8 cellular contexts compared by ENCODE assay signal in the genomic region with DNA sequence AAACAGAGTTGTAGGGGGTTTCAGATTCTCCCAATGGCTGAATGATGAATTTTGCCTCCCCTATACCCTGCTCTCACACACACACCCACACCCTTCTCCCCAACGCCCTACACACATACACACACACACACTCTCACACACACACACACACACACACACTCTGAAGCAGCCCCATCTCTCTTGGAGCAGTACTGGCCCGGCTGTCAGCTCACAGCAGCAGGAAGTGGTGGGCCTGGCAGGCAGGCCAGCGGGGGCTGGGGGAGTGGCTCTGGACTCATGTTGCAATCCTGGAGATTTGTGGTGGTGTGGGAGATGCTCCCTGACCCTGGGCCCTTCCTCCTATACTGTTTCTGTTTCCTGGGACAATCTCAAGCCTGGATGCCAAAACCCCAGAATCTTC. TPM values are rescaled to one million over a fixed set of nuclear protein-coding genes. Genes with fewer than 3 reads are reported as not detected.
DNase-seq lines count a peak whose midpoint lies in the region; ATAC-seq and TF ChIP-seq lines count a peak whose summit lies in the region.

No MANE protein-coding gene starts in this region.

- no peaks in the 10 kb centered on the region for H3K9me3 ChIP-seq in prostate gland

- H3K36me3 Mint-ChIP-seq in dendritic cell treated with granulocyte-macrophage colony-stimulating factor and Interleukin-4, amounts not matched to agents 40 ng/mL and 50 ng/mL, for 4 days (ENCODE audit: low read depth), result peaks cover 51% of the 10 kb centered on the region

- H3K36me3 ChIP-seq in prostate gland, result no peaks in the 10 kb centered on the region

- H3K27me3 ChIP-seq in prostate gland (replicated peaks; ENCODE audit: insufficient read depth), result no peaks in the 10 kb centered on the region

- WGBS in prostate gland, result 53% methylated on average over 3 of the region's 3 CpGs

- H3K4me3 ChIP-seq in prostate gland, result no peak overlapping the region

- DNase-seq in GM03348 (ENCODE audit: low spot score) (peak; percentile 88), NOMO-1 treated with dmso at 0.1 percent for 144 hours (lab: John Stamatoyannopoulos, UW; ENCODE audit: unreplicated experiment) (peak; percentile 64), non-pigmented ciliary epithelial cell (ENCODE audit: low read depth) (peak; percentile 62), prostate gland (ENCODE audit: low spot score) (no peak), GM19240 (ENCODE audit: insufficient read length, low spot score) (no peak), pons (ENCODE audit: low spot score) (no peak)

- no peaks in the 10 kb centered on the region for H3K27me3 Mint-ChIP-seq in dendritic cell treated with granulocyte-macrophage colony-stimulating factor and Interleukin-4, amounts not matched to agents 40 ng/mL and 50 ng/mL, for 4 days

- H3K9me3 Mint-ChIP-seq in dendritic cell treated with granulocyte-macrophage colony-stimulating factor and Interleukin-4, amounts not matched to agents 40 ng/mL and 50 ng/mL, for 4 days, result no peaks in the 10 kb centered on the region

- H3K27ac ChIP-seq in prostate gland, result no peak overlapping the region

- H3K4me1 ChIP-seq in prostate gland (replicated peaks), result peaks cover 7% of the 10 kb centered on the region

- intact Hi-C loops in dendritic cell treated with granulocyte-macrophage colony-stimulating factor and Interleukin-4, amounts not matched to agents 40 ng/mL and 50 ng/mL, for 4 days (cut with micrococcal nuclease), result loop anchor here (10.0 kb wide), 1 partner anchor 192 kb away; no protein-coding TSS in a partner anchor
- intact Hi-C loops in prostate gland (cut with DNase I), result no loop called here

- H3K4me3 Mint-ChIP-seq in dendritic cell treated with granulocyte-macrophage colony-stimulating factor and Interleukin-4, amounts not matched to agents 40 ng/mL and 50 ng/mL, for 4 days, result peak overlapping the region; percentile 62

- TF ChIP-seq CTCF in prostate gland (IDR thresholded peaks at IDR 0.05), result no peak

- H3K27ac Mint-ChIP-seq in dendritic cell treated with granulocyte-macrophage colony-stimulating factor and Interleukin-4, amounts not matched to agents 40 ng/mL and 50 ng/mL, for 4 days, result peak overlapping the region; percentile 82

- TF ChIP-seq POLR2A in prostate gland (IDR thresholded peaks at IDR 0.05), result no peak

- H3K4me1 Mint-ChIP-seq in dendritic cell treated with granulocyte-macrophage colony-stimulating factor and Interleukin-4, amounts not matched to agents 40 ng/mL and 50 ng/mL, for 4 days (ENCODE audit: low read depth), result peaks cover 66% of the 10 kb centered on the region

- no peak for ATAC-seq in GM21515 (IDR thresholded peaks at IDR 0.05; ENCODE audit: unreplicated experiment)

RNA-seq across cellular contexts. Expression of a gene that starts 2.2 kb away (rescaled TPM):
- total RNA-seq in prostate gland, result 1 to 10 TPM; 3.6 to 6.1 TPM

RNA-seq across cellular contexts. Expression of a gene that starts 34.9 kb away (rescaled TPM):
- total RNA-seq in prostate gland, result 10 to 100 TPM; 22.2 to 42.5 TPM

Comparison
In these comparisons a context has a peak if more than half of its experiments do, and no peak if none do; other contexts are left out.
1. DNase-seq: peak in GM03348 (single experiment), NOMO-1 treated with dmso at 0.1 percent for 144 hours (single experiment) and non-pigmented ciliary epithelial cell (single experiment); none in prostate gland (single experiment), GM19240 (single experiment) and pons (single experiment).